Comparison of ENCODE assay signal across 11 cellular contexts in the genomic region with DNA sequence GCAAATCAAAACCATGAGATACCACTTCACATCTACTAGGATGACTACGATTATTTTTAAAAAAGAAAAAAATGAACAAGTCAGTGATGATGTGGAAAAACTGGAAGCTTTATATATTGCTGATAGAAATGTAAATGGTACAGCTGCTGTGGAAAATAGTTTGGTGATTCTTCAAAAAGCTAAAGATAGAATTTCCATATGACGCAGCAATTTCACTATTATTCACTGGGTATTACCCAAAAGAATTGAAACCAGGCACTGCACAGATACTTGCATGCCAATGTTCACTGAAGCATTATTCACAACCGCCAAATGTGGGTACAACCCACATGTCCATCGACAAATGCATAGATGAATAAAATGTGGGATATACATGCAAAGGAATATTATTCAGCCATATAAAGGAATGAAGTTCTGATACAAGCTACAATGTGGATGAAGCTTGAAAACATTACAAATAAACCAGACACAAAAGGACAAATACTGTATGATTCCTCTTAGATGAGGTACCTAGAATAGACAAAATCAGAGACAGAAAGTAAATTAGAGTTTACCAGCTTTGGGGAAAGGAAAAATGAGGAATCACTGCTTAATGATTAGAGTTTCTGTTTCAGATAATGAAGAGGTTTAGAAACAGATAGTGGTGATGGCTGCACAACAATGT. TPM values are rescaled to one million over a fixed set of nuclear protein-coding genes. Genes with fewer than 3 reads are reported as not detected.
A peak's percentile ranks its signal among the peaks of the same experiment; 100 is the strongest.
DNase-seq lines count a peak whose midpoint lies in the region; ATAC-seq and TF ChIP-seq lines count a peak whose summit lies in the region.
"Had no signal": no experiment of that assay in that cellular context is flagged by ENCODE, and none has a peak within 500 bp of the region (broad histone marks: within the 10 kb centered on the region; RNA-seq: fewer than 3 reads in every experiment).

No MANE protein-coding gene starts in this region.

- H3K9me3 Mint-ChIP-seq in stimulated activated naive B cell treated with anti-CD40 and anti-IgM and Interleukin-4, amounts not matched to agents 10 μg/mL and 1 μg/mL and 100 μg/mL, for 72 hours, result no peaks in the 10 kb centered on the region
- no peaks in the 10 kb centered on the region for H3K9me3 Mint-ChIP-seq in mesothelial cell of epicardium

- peaks cover 17% of the 10 kb centered on the region for H3K36me3 ChIP-seq in cardiac muscle cell

- TF ChIP-seq CTCF in cardiac muscle cell (IDR thresholded peaks at IDR 0.05; ENCODE audit: low read depth, low read length) (no peak), mesothelial cell of epicardium (IDR thresholded peaks at IDR 0.05; ENCODE audit: unreplicated experiment) (no peak)

- no peaks in the 10 kb centered on the region for H3K27me3 Mint-ChIP-seq in stimulated activated naive B cell treated with anti-CD40 and anti-IgM and Interleukin-4, amounts not matched to agents 10 μg/mL and 1 μg/mL and 100 μg/mL, for 72 hours
- no peaks in the 10 kb centered on the region for H3K27me3 Mint-ChIP-seq in mesothelial cell of epicardium (ENCODE audit: low read depth)
- H3K27me3 Mint-ChIP-seq: T-helper 17 cell had no signal

- peak overlapping the region in 1 of 2 donors; percentile 15 for H3K4me3 Mint-ChIP-seq in stimulated activated naive B cell treated with anti-CD40 and anti-IgM and Interleukin-4, amounts not matched to agents 10 μg/mL and 1 μg/mL and 100 μg/mL, for 72 hours
- H3K4me3 Mint-ChIP-seq in mesothelial cell of epicardium, result no peak overlapping the region

- no peak overlapping the region for H3K4me3 ChIP-seq in cardiac muscle cell

- H3K36me3 Mint-ChIP-seq in stimulated activated naive B cell treated with anti-CD40 and anti-IgM and Interleukin-4, amounts not matched to agents 10 μg/mL and 1 μg/mL and 100 μg/mL, for 72 hours, result peaks cover 32 to 52% of the 10 kb centered on the region in 2 donors
- peaks cover 14% of the 10 kb centered on the region for H3K36me3 Mint-ChIP-seq in mesothelial cell of epicardium

- intact Hi-C loops in cardiac septum (cut with DNase I), result no loop called here

- H3K27ac ChIP-seq in cardiac muscle cell, result peak overlapping the region; percentile 62
- H3K27ac ChIP-seq: neutrophil had no signal

- H3K9me3 ChIP-seq in cardiac muscle cell (ENCODE audit: low read depth), result no peaks in the 10 kb centered on the region
- H3K9me3 ChIP-seq: neutrophil had no signal

- H3K27ac Mint-ChIP-seq in stimulated activated naive B cell treated with anti-CD40 and anti-IgM and Interleukin-4, amounts not matched to agents 10 μg/mL and 1 μg/mL and 100 μg/mL, for 72 hours, result peak overlapping the region; percentile 72
- no peak overlapping the region for H3K27ac Mint-ChIP-seq in mesothelial cell of epicardium
- H3K27ac Mint-ChIP-seq: T-helper 17 cell had no signal

- peaks cover 11% of the 10 kb centered on the region for H3K4me1 ChIP-seq in cardiac muscle cell (ENCODE audit: low read depth)

- DNase-seq in cardiac muscle cell (ENCODE audit: low read depth in 1 of 2, low spot score in 1 of 2) (no peak), cardiac septum (ENCODE audit: low spot score) (no peak), mesothelial cell of epicardium (ENCODE audit: low spot score in 2 of 2, unreplicated experiment in 2 of 2) (no peak), MV-4-11 (lab: John Stamatoyannopoulos, UW) (no peak), NK-92 (lab: John Stamatoyannopoulos, UW; ENCODE audit: unreplicated experiment) (no peak)
- peak; percentile 8 for DNase-seq in stimulated activated naive B cell treated with anti-CD40 and anti-IgM and Interleukin-4, amounts not matched to agents 10 μg/mL and 1 μg/mL and 100 μg/mL, for 72 hours
- DNase-seq: NCI-H526, T-helper 17 cell had no signal

- H3K4me1 Mint-ChIP-seq in stimulated activated naive B cell treated with anti-CD40 and anti-IgM and Interleukin-4, amounts not matched to agents 10 μg/mL and 1 μg/mL and 100 μg/mL, for 72 hours, result peaks cover 12 to 30% of the 10 kb centered on the region in 2 donors
- H3K4me1 Mint-ChIP-seq in mesothelial cell of epicardium, result no peaks in the 10 kb centered on the region

- ATAC-seq in GM21619 (IDR thresholded peaks at IDR 0.05; ENCODE audit: unreplicated experiment) (peak; percentile 84), HG03196 (IDR thresholded peaks at IDR 0.05; ENCODE audit: unreplicated experiment) (peak; percentile 91)
- ATAC-seq in stimulated activated naive B cell treated with anti-CD40 and anti-IgM and Interleukin-4, amounts not matched to agents 10 μg/mL and 1 μg/mL and 100 μg/mL, for 72 hours (replicated peaks), result peak; percentile 85

- H3K27me3 ChIP-seq in cardiac muscle cell, result no peaks in the 10 kb centered on the region
- H3K27me3 ChIP-seq: neutrophil had no signal

RNA-seq across cellular contexts. Expression of a gene that starts 11.1 kb away (rescaled TPM):
- total RNA-seq in cardiac muscle cell, result 15.3 and 21.7 TPM in 2 replicates
- polyA plus RNA-seq in cardiac muscle cell, result 4.7 and 7.5 TPM in 2 replicates
- total RNA-seq in cardiac septum, result 12.2 TPM
- total RNA-seq in mesothelial cell of epicardium, result 23.1 to 25.6 TPM (median 24.9 TPM) in 3 replicates
